ENCODE assay signal across 17 cellular contexts in genomic region chr4:6945052-6945409, GRCh38. TPM values are rescaled to one million over a fixed set of nuclear protein-coding genes. Genes with fewer than 3 reads are reported as not detected.
DNase-seq lines count a peak whose midpoint lies in the region; ATAC-seq and TF ChIP-seq lines count a peak whose summit lies in the region.
"Had no signal": no experiment of that assay in that cellular context is flagged by ENCODE, and none has a peak within 500 bp of the region (broad histone marks: within the 10 kb centered on the region; RNA-seq: fewer than 3 reads in every experiment).

No MANE protein-coding gene starts in this region.

- TF ChIP-seq CTCF in Calu3 (IDR thresholded peaks at IDR 0.05; ENCODE audit: unreplicated experiment): no peak

- CTCF ChIA-PET in Calu3 (lab: Charles Lee): interaction anchor here (0.6 to 1.7 kb wide), 3 partner anchors 28 to 1174 kb away, joined by 3 to 5 read pairs (median 4); no protein-coding TSS in a partner anchor
- CTCF ChIA-PET in naive thymus-derived CD4-positive, alpha-beta T cell (lab: Charles Lee): interaction anchor here (0.6 to 1.1 kb wide), 4 partner anchors 17 to 277 kb away, joined by 3 to 4 read pairs (median 3); no protein-coding TSS in a partner anchor

- H3K27ac Mint-ChIP-seq in Calu3 (ENCODE audit: unreplicated experiment): peak overlapping the region; percentile 85
- H3K27ac Mint-ChIP-seq in central memory CD8-positive, alpha-beta T cell (ENCODE audit: low read depth): no peak overlapping the region
- H3K27ac Mint-ChIP-seq in naive thymus-derived CD4-positive, alpha-beta T cell: peak overlapping the region in 8 of 9 donors; percentile 51 to 93 (median 78)

- H3K9me3 Mint-ChIP-seq in Calu3 (ENCODE audit: low read depth, unreplicated experiment): no peaks in the 10 kb centered on the region
- H3K9me3 Mint-ChIP-seq in central memory CD8-positive, alpha-beta T cell: no peaks in the 10 kb centered on the region
- no peaks in the 10 kb centered on the region for H3K9me3 Mint-ChIP-seq in naive thymus-derived CD4-positive, alpha-beta T cell

- no peaks in the 10 kb centered on the region for H3K27me3 Mint-ChIP-seq in Calu3 (ENCODE audit: unreplicated experiment)
- H3K27me3 Mint-ChIP-seq in central memory CD8-positive, alpha-beta T cell: no peaks in the 10 kb centered on the region
- no peaks in the 10 kb centered on the region for H3K27me3 Mint-ChIP-seq in naive thymus-derived CD4-positive, alpha-beta T cell

- peaks cover 50% of the 10 kb centered on the region for H3K4me1 Mint-ChIP-seq in Calu3 (ENCODE audit: low read depth, unreplicated experiment)
- H3K4me1 Mint-ChIP-seq in central memory CD8-positive, alpha-beta T cell: peaks cover 63% of the 10 kb centered on the region
- peaks cover 45 to 72% (median 70%) of the 10 kb centered on the region in 7 donors for H3K4me1 Mint-ChIP-seq in naive thymus-derived CD4-positive, alpha-beta T cell

- no peak for ATAC-seq in central memory CD8-positive, alpha-beta T cell (replicated peaks; ENCODE audit: extremely low read depth, poor library complexity, severe bottlenecking)
- ATAC-seq in naive thymus-derived CD4-positive, alpha-beta T cell: no peak
- no peak for ATAC-seq in SK-N-SH treated with all-trans-retinoic acid at 6 μM for 48 hours
- ATAC-seq: right cardiac atrium had no signal

- BruUV-seq in Calu3 (replicated peaks; lab: Mats Ljungman, UMichigan): no TSS peak

- peaks cover 34% of the 10 kb centered on the region for H3K36me3 ChIP-seq in BLaER1
- H3K36me3 ChIP-seq in naive thymus-derived CD4-positive, alpha-beta T cell (ENCODE audit: control insufficient read depth in 2 of 3, insufficient read depth in 3 of 3, low read length in 3 of 3): peaks cover 0 to 7% (median 0%) of the 10 kb centered on the region in 3 experiments
- H3K36me3 ChIP-seq: MG63 had no signal

- H3K4me2 ChIP-seq in BLaER1: peak overlapping the region; percentile 99

- peak overlapping the region; percentile 99 for H3K27ac ChIP-seq in BLaER1
- no peak overlapping the region for H3K27ac ChIP-seq in naive thymus-derived CD4-positive, alpha-beta T cell (ENCODE audit: low read depth, low read length)

- no peaks in the 10 kb centered on the region for H3K27me3 ChIP-seq in BLaER1
- no peaks in the 10 kb centered on the region for H3K27me3 ChIP-seq in naive thymus-derived CD4-positive, alpha-beta T cell (ENCODE audit: control insufficient read depth in 2 of 2, insufficient read depth in 2 of 2, low read length in 2 of 2)
- H3K27me3 ChIP-seq: MG63 had no signal

- DNase-seq in Calu3: no peak
- no peak for DNase-seq in central memory CD8-positive, alpha-beta T cell (ENCODE audit: low spot score in 2 of 2)
- no peak for DNase-seq in naive thymus-derived CD4-positive, alpha-beta T cell
- no peak for DNase-seq in NCI-H1436 (lab: John Stamatoyannopoulos, UW)
- no peak for DNase-seq in NCI-H524 treated with DMSO at 0.1 percent for 48 hours (lab: John Stamatoyannopoulos, UW)
- no peak for DNase-seq in glomerular visceral epithelial cell (ENCODE audit: extremely low spot score)
- DNase-seq: activated CD4-positive, CD25-positive, alpha-beta regulatory T cell; activated CD8-positive, alpha-beta memory T cell treated with anti-CD3 and anti-CD28 coated beads, Interleukin-2, amount 50 U/mL, for 4 hours; activated naive CD4-positive, alpha-beta T cell treated with Interleukin-2 at 50 U/mL for 16 hours; cortex of kidney; MG63; NCI-H2081 treated with DMSO at 0.1 percent for 48 hours; NCI-H510A treated with DMSO at 0.1 percent for 48 hours; right cardiac atrium; SIG-M5 had no signal

- peaks cover 32% of the 10 kb centered on the region for H4K20me1 ChIP-seq in BLaER1

- POLR2A ChIA-PET in naive thymus-derived CD4-positive, alpha-beta T cell (lab: Charles Lee): interaction anchor here (1.0 to 6.0 kb wide), 3 partner anchors 34 to 123 kb away, joined by 4 to 62 read pairs (median 5); partner anchors contain the start of genes GRPEL1 and TBC1D14

- H3K36me3 Mint-ChIP-seq in Calu3 (ENCODE audit: insufficient read depth, unreplicated experiment): peaks cover 8% of the 10 kb centered on the region
- peaks cover 5% of the 10 kb centered on the region for H3K36me3 Mint-ChIP-seq in central memory CD8-positive, alpha-beta T cell (ENCODE audit: insufficient read depth)
- H3K36me3 Mint-ChIP-seq in naive thymus-derived CD4-positive, alpha-beta T cell: peaks cover 0 to 18% (median 2%) of the 10 kb centered on the region in 5 donors

- peaks cover 78% of the 10 kb centered on the region for H3K4me1 ChIP-seq in BLaER1
- peaks cover 38 to 48% of the 10 kb centered on the region in 2 donors for H3K4me1 ChIP-seq in naive thymus-derived CD4-positive, alpha-beta T cell (ENCODE audit: control insufficient read depth in 2 of 2, insufficient read depth in 2 of 2, low read length in 2 of 2)

- intact Hi-C loops in Calu3 (cut with micrococcal nuclease; ENCODE audit: unreplicated experiment): no loop called here
- intact Hi-C loops in naive thymus-derived CD4-positive, alpha-beta T cell (cut with micrococcal nuclease): no loop called here

- peak overlapping the region; percentile 55 for H3K4me3 Mint-ChIP-seq in Calu3 (ENCODE audit: low read depth, unreplicated experiment)
- H3K4me3 Mint-ChIP-seq in central memory CD8-positive, alpha-beta T cell: peak overlapping the region; percentile 16
- peak overlapping the region in 1 of 10 donors; percentile 91 for H3K4me3 Mint-ChIP-seq in naive thymus-derived CD4-positive, alpha-beta T cell

- peak overlapping the region; percentile 89 for H3K9ac ChIP-seq in BLaER1

- peaks cover 9% of the 10 kb centered on the region; the same call in 1 of the 2 replicates for H3K9me3 ChIP-seq in BLaER1
- H3K9me3 ChIP-seq in naive thymus-derived CD4-positive, alpha-beta T cell (ENCODE audit: control insufficient read depth in 2 of 3, low read length in 3 of 3): no peaks in the 10 kb centered on the region
- H3K9me3 ChIP-seq: MG63 had no signal

- H3K4me3 ChIP-seq in BLaER1: no peak overlapping the region; the same call in 1 of the 2 replicates
- H3K4me3 ChIP-seq in naive thymus-derived CD4-positive, alpha-beta T cell (ENCODE audit: low read length): no peak overlapping the region
- H3K4me3 ChIP-seq: MG63 had no signal

TF ChIP-seq in SK-N-SH treated with all-trans-retinoic acid at 6 μM for 48 hours, 23 proteins besides CTCF, POLR2A, EP300 and RAD21 (continues in another document):
- TF ChIP-seq ISL1 (CRISPR knock-in tag; IDR thresholded peaks at IDR 0.05): no peak
- TF ChIP-seq ZNF565 (CRISPR knock-in tag; conservative IDR thresholded peaks at IDR 0.05; ENCODE audit: low read depth): no peak
- TF ChIP-seq SNAI2 (CRISPR knock-in tag; IDR thresholded peaks at IDR 0.05): no peak
- TF ChIP-seq ZFP3 (CRISPR knock-in tag; IDR thresholded peaks at IDR 0.05): no peak
- no peak for TF ChIP-seq TCF4 (CRISPR knock-in tag; IDR thresholded peaks at IDR 0.05; ENCODE audit: borderline replicate concordance)
- no peak for TF ChIP-seq ZC3H10 (CRISPR knock-in tag; IDR thresholded peaks at IDR 0.05)
- TF ChIP-seq ZNF70 (CRISPR knock-in tag; IDR thresholded peaks at IDR 0.05): no peak
- no peak for TF ChIP-seq PPARA (CRISPR knock-in tag; IDR thresholded peaks at IDR 0.05; ENCODE audit: borderline replicate concordance)
- no peak for TF ChIP-seq ZFP30 (CRISPR knock-in tag; IDR thresholded peaks at IDR 0.05)
- TF ChIP-seq CREB5 (CRISPR knock-in tag; IDR thresholded peaks at IDR 0.05; ENCODE audit: low read depth): no peak
- no peak for TF ChIP-seq CSDC2 (CRISPR knock-in tag; IDR thresholded peaks at IDR 0.05)
- TF ChIP-seq CSRNP3 (CRISPR knock-in tag; IDR thresholded peaks at IDR 0.05): no peak
- no peak for TF ChIP-seq POU6F1 (CRISPR knock-in tag; IDR thresholded peaks at IDR 0.05; ENCODE audit: borderline replicate concordance, low read depth)
- TF ChIP-seq RARB (CRISPR knock-in tag; IDR thresholded peaks at IDR 0.05): no peak
- TF ChIP-seq ARNTL (CRISPR knock-in tag; IDR thresholded peaks at IDR 0.05; ENCODE audit: borderline replicate concordance, low read depth): no peak

RNA-seq across cellular contexts. Expression of gene TBC1D14, which starts 35.4 kb away (rescaled TPM):
- total RNA-seq in Calu3 (2022): 26.1 and 26.4 TPM in 2 replicates
- total RNA-seq in naive thymus-derived CD4-positive, alpha-beta T cell: 10 to 100 TPM; 42.9 to 72.2 (median 58.3) TPM
- polyA plus RNA-seq in naive thymus-derived CD4-positive, alpha-beta T cell: 10 to 100 TPM; 34.4 to 53.5 TPM
